7 cellular contexts compared by ENCODE assay signal in genomic region chrX:84467898-84468297, GRCh38. TPM values are rescaled to one million over a fixed set of nuclear protein-coding genes. Genes with fewer than 3 reads are reported as not detected.
"Had no signal": no experiment of that assay in that cellular context is flagged by ENCODE, and none has a peak within 500 bp of the region (broad histone marks: within the 10 kb centered on the region; RNA-seq: fewer than 3 reads in every experiment).

No MANE protein-coding gene starts in this region.

- DNase-seq: H9, HCEC 1CT, IMR-90, KG1 had no signal

- H3K27ac Mint-ChIP-seq: GM23338, H9 had no signal

- H3K4me1 Mint-ChIP-seq: GM23338, H9 had no signal

- H3K4me3 ChIP-seq: GM23338, K562 had no signal

- H3K4me3 Mint-ChIP-seq: GM23338, H9 had no signal

RNA-seq across cellular contexts. Expression of gene HDX, which starts 34.4 kb away (rescaled TPM):
- total RNA-seq: HT-29, K562 had no signal
- polyA plus RNA-seq: K562 had no signal
